In the genomic region with DNA sequence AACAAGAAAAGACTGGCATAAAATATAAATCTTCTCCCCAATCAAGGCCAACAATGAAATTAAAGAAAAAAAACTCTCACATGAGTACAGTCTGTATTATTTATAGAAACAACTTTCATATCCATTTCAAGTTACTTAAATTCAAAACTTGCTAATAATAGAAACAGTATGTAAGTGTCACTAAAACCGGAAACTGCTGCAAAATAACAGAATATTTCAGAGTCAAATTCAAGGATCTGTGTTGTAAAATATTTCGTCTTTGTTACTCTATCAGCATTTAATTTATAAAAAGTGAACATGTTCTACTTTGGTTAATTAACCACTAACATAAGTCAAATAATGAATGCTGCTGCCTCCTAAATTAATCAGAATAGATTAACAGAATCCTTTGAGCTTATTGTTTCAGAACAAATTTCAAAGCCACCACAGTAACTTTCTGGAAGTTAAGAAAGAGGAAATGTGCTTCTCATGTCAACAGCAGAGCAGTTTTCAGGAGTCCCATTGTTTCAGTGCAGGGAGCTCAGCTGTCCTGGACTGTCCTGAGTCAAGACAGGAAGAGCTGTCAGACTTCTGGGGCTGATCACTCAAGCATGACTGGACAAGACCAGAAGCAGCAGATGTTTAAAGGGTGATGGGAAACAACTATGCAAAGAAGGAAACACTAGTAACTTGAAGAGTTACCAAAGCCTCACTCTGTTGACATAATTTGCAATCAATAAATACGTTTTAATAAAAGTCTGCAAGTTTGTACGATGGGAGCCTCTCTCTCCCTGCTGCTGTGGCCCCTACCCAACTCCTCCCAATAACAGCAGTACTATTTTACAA, we compare ENCODE assay signal across 8 cellular contexts.
A peak's percentile ranks its signal among the peaks of the same experiment; 100 is the strongest.
DNase-seq lines count a peak whose midpoint lies in the region; ATAC-seq and TF ChIP-seq lines count a peak whose summit lies in the region.

No MANE protein-coding gene starts in this region.

- H3K27ac ChIP-seq in WERI-Rb-1 (no peak overlapping the region), prostate gland (no peak overlapping the region)

- intact Hi-C loops in prostate gland (cut with DNase I) = no loop called here

- H3K36me3 ChIP-seq in WERI-Rb-1 = no peaks in the 10 kb centered on the region
- no peaks in the 10 kb centered on the region for H3K36me3 ChIP-seq in prostate gland

- DNase-seq in ELR (ENCODE audit: low read depth) (peak; percentile 22), HPDE6-E6E7 (ENCODE audit: extremely low spot score) (peak; percentile 53), WERI-Rb-1 (peak; percentile 8), glomerular visceral epithelial cell (ENCODE audit: extremely low spot score) (peak; percentile 76), prostate gland (ENCODE audit: low spot score) (peak; percentile 27), ureter (ENCODE audit: low spot score) (no peak)
- DNase-seq in stimulated activated CD4-positive, alpha-beta T cell treated with anti-CD3 and anti-CD28 coated beads, Interleukin-4, amount 100 ng/mL, for 24 hours = no peak

- TF ChIP-seq CTCF in WERI-Rb-1 (IDR thresholded peaks at IDR 0.05; ENCODE audit: low read depth, low read length) (no peak), prostate gland (IDR thresholded peaks at IDR 0.05) (no peak)

- no peaks in the 10 kb centered on the region for H3K4me1 ChIP-seq in prostate gland (replicated peaks)

- TF ChIP-seq POLR2A in prostate gland (IDR thresholded peaks at IDR 0.05) = no peak

- WGBS in prostate gland = 19% methylated on average over 4 of the region's 4 CpGs

- H3K9me3 ChIP-seq in WERI-Rb-1 (ENCODE audit: severe bottlenecking) (no peaks in the 10 kb centered on the region), prostate gland (no peaks in the 10 kb centered on the region)

- peak; percentile 89 for ATAC-seq in GM21390 (IDR thresholded peaks at IDR 0.05; ENCODE audit: unreplicated experiment)

- H3K4me3 ChIP-seq in WERI-Rb-1 (ENCODE audit: low read depth, low read length) (no peak overlapping the region), prostate gland (no peak overlapping the region)

- H3K27me3 ChIP-seq in WERI-Rb-1 (ENCODE audit: insufficient read depth, low read depth, severe bottlenecking) (no peaks in the 10 kb centered on the region), prostate gland (replicated peaks; ENCODE audit: insufficient read depth) (no peaks in the 10 kb centered on the region)

Comparison
In these comparisons a context has a peak if more than half of its experiments do, and no peak if none do; other contexts are left out.
1. DNase-seq: peak in ELR (single experiment), HPDE6-E6E7 (single experiment), WERI-Rb-1 (single experiment), glomerular visceral epithelial cell (single experiment) and prostate gland (single experiment); none in stimulated activated CD4-positive, alpha-beta T cell treated with anti-CD3 and anti-CD28 coated beads, Interleukin-4, amount 100 ng/mL, for 24 hours (single experiment) and ureter (single experiment).